In genomic region chr16:27642753-27643152, GRCh38 we compare ENCODE assay signal across 8 cellular contexts.
DNase-seq lines count a peak whose midpoint lies in the region; ATAC-seq, FAIRE-seq and TF ChIP-seq lines count a peak whose summit lies in the region.

No MANE protein-coding gene starts in this region.

- no peak for TF ChIP-seq POLR2A in transverse colon (IDR thresholded peaks at IDR 0.05)

- H3K27me3 ChIP-seq in DND-41 (ENCODE audit: insufficient read depth, low read length, poor library complexity): no peaks in the 10 kb centered on the region
- H3K27me3 ChIP-seq in WERI-Rb-1 (ENCODE audit: insufficient read depth, low read depth, severe bottlenecking): no peaks in the 10 kb centered on the region
- H3K27me3 ChIP-seq in keratinocyte (ENCODE audit: control insufficient read depth, extremely low read depth, insufficient read depth, low read length): no peaks in the 10 kb centered on the region
- H3K27me3 ChIP-seq in aorta (ENCODE audit: control insufficient read depth in 1 of 2, insufficient read depth in 2 of 2, low read length in 1 of 2): no peaks in the 10 kb centered on the region
- no peaks in the 10 kb centered on the region for H3K27me3 ChIP-seq in transverse colon

- H3K9me1 ChIP-seq in keratinocyte (ENCODE audit: control insufficient read depth, extremely low read depth, insufficient read depth, low read length): no peaks in the 10 kb centered on the region

- no peaks in the 10 kb centered on the region for H3K9me3 ChIP-seq in DND-41 (ENCODE audit: insufficient read depth, low read length, severe bottlenecking)
- H3K9me3 ChIP-seq in WERI-Rb-1 (ENCODE audit: severe bottlenecking): no peaks in the 10 kb centered on the region
- no peaks in the 10 kb centered on the region for H3K9me3 ChIP-seq in keratinocyte (ENCODE audit: control insufficient read depth, low read depth, low read length)
- no peaks in the 10 kb centered on the region for H3K9me3 ChIP-seq in aorta (ENCODE audit: control insufficient read depth, low read length)
- H3K9me3 ChIP-seq in transverse colon: no peaks in the 10 kb centered on the region

- no peak for TF ChIP-seq EP300 in transverse colon (IDR thresholded peaks at IDR 0.05; ENCODE audit: low read depth)

- DNase-seq in DND-41 (peak; percentile 14), HK-2 (ENCODE audit: unreplicated experiment) (peak; percentile 14), WERI-Rb-1 (peak; percentile 68), keratinocyte (ENCODE audit: low read depth, low spot score) (no peak), aorta (no peak), transverse colon (no peak), NCI-H446 treated with DMSO at 0.1 percent for 48 hours (lab: John Stamatoyannopoulos, UW) (no peak)

- H3K27ac ChIP-seq in DND-41 (ENCODE audit: low read length): no peak overlapping the region
- H3K27ac ChIP-seq in WERI-Rb-1: no peak overlapping the region
- H3K27ac ChIP-seq in keratinocyte (ENCODE audit: control insufficient read depth, insufficient read depth, low read length): no peak overlapping the region
- H3K27ac ChIP-seq in aorta (ENCODE audit: low read depth in 1 of 2, low read length in 2 of 2): no peak overlapping the region
- H3K27ac ChIP-seq in transverse colon: no peak overlapping the region

- H3K4me2 ChIP-seq in DND-41 (ENCODE audit: insufficient read depth, low read length) (no peak overlapping the region), keratinocyte (ENCODE audit: control insufficient read depth, extremely low read depth, insufficient read depth, low read depth, low read length) (no peak overlapping the region)

- H3K9ac ChIP-seq in DND-41 (ENCODE audit: low read depth, low read length) (no peak overlapping the region), keratinocyte (ENCODE audit: control insufficient read depth, extremely low read depth, insufficient read depth, low read length) (no peak overlapping the region)

- intact Hi-C loops in aorta (cut with DNase I): loop anchor here in 1 of 2 donors (10.0 kb wide), 2 partner anchors 222 to 432 kb away; no protein-coding TSS in a partner anchor
- intact Hi-C loops in transverse colon (cut with DNase I; ENCODE audit: low total_unique reads): no loop called here

- 66 to 78% methylated on average over 4 of the region's 4 CpGs for WGBS in aorta, 2 donors
- WGBS in transverse colon (ENCODE audit: low coverage in 1 of 2), 2 donors: 85 to 100% methylated on average over 1 to 4 of the region's 4 CpGs

- TF ChIP-seq CTCF in DND-41 (IDR thresholded peaks at IDR 0.05; ENCODE audit: borderline replicate concordance, extremely low read depth, low read length, poor library complexity, severe bottlenecking): peak; percentile 40
- TF ChIP-seq CTCF in WERI-Rb-1 (IDR thresholded peaks at IDR 0.05; ENCODE audit: low read depth, low read length): peak; percentile 53
- peak; percentile 22 to 55 (median 26) for TF ChIP-seq CTCF in keratinocyte (optimal IDR thresholded peaks at IDR 0.05 in 1 of 3, IDR thresholded peaks at IDR 0.05 in 1 of 3, conservative IDR thresholded peaks at IDR 0.05 in 1 of 3; ENCODE audit: extremely low read depth in 1 of 3, insufficient read depth in 2 of 3, low read length in 3 of 3)
- TF ChIP-seq CTCF in transverse colon (IDR thresholded peaks at IDR 0.05): peak in 2 of 5 experiments; percentile 6 to 14

- H3K4me3 ChIP-seq in DND-41 (ENCODE audit: low read depth in 1 of 2, low read length in 2 of 2) (no peak overlapping the region), WERI-Rb-1 (ENCODE audit: low read depth, low read length) (no peak overlapping the region), keratinocyte (ENCODE audit: control insufficient read depth in 2 of 3, extremely low read depth in 1 of 3, insufficient read depth in 2 of 3, low read depth in 1 of 3, low read length in 3 of 3) (no peak overlapping the region), aorta (ENCODE audit: low read length in 2 of 2) (no peak overlapping the region), transverse colon (no peak overlapping the region)

- ATAC-seq in DND-41 (ENCODE audit: insufficient read depth, low read depth) (no peak), aorta (ENCODE audit: low FRiP score) (no peak), GM19351 (IDR thresholded peaks at IDR 0.05; ENCODE audit: unreplicated experiment) (no peak)

- H4K20me1 ChIP-seq in DND-41 (ENCODE audit: insufficient read depth, low read length) (no peaks in the 10 kb centered on the region), keratinocyte (ENCODE audit: control insufficient read depth, extremely low read depth, insufficient read depth, low read length) (peaks cover 2% of the 10 kb centered on the region)

- H3K4me1 ChIP-seq in DND-41 (ENCODE audit: insufficient read depth, low read length) (no peaks in the 10 kb centered on the region), keratinocyte (ENCODE audit: control insufficient read depth, extremely low read depth, insufficient read depth, low read length) (peaks cover 9% of the 10 kb centered on the region), aorta (ENCODE audit: control insufficient read depth in 1 of 2, insufficient read depth in 2 of 2, low read length in 2 of 2) (no peaks in the 10 kb centered on the region), transverse colon (peaks cover 0 to 4% (median 0%) of the 10 kb centered on the region in 4 donors)

- H2AFZ ChIP-seq in DND-41 (ENCODE audit: low read depth, low read length) (no peak overlapping the region), keratinocyte (ENCODE audit: control insufficient read depth, low read length) (no peak overlapping the region)

- dilution Hi-C loops in keratinocyte (cut with MboI; ENCODE audit: extremely low pct_ligation_motif_present, low sequenced_read_pairs): no loop called here

- in situ Hi-C loops in transverse colon (cut with MboI; ENCODE audit: low pct_ligation_motif_present in 1 of 4, low pct_unique_long_range_greater_than_20kb in 1 of 4, low sequenced_read_pairs in 3 of 4): no loop called here

- H3K36me3 ChIP-seq in DND-41 (ENCODE audit: insufficient read depth, low read length) (peaks cover 3% of the 10 kb centered on the region; the same call in 1 of the 2 replicates), WERI-Rb-1 (no peaks in the 10 kb centered on the region; the same call in 1 of the 2 replicates), keratinocyte (ENCODE audit: control insufficient read depth in 2 of 2, extremely low read depth in 1 of 2, insufficient read depth in 2 of 2, low read length in 2 of 2) (peaks cover 0 to 7% of the 10 kb centered on the region in 2 experiments), aorta (ENCODE audit: control insufficient read depth in 1 of 2, insufficient read depth in 2 of 2, low read length in 1 of 2) (no peaks in the 10 kb centered on the region), transverse colon (no peaks in the 10 kb centered on the region)

- no peak for FAIRE-seq in keratinocyte (lab: Jason Lieb, UNC)

- H3K79me2 ChIP-seq in DND-41 (ENCODE audit: insufficient read depth, low read length) (no peaks in the 10 kb centered on the region), keratinocyte (ENCODE audit: control insufficient read depth, insufficient read depth, low read length) (no peaks in the 10 kb centered on the region)

Comparison
In these comparisons a context has a peak if more than half of its experiments do, and no peak if none do; other contexts are left out.
1. DNase-seq: peak in DND-41 (single experiment), HK-2 (single experiment) and WERI-Rb-1 (single experiment); none in keratinocyte (single experiment), aorta (0 of 2), transverse colon (single experiment) and NCI-H446 treated with DMSO at 0.1 percent for 48 hours (single experiment).